15 cellular contexts compared by ENCODE assay signal in genomic region chr2:54549912-54550518, GRCh38.
A peak's percentile ranks its signal among the peaks of the same experiment; 100 is the strongest.
DNase-seq lines count a peak whose midpoint lies in the region; ATAC-seq and TF ChIP-seq lines count a peak whose summit lies in the region.
"Had no signal": no experiment of that assay in that cellular context is flagged by ENCODE, and none has a peak within 500 bp of the region (broad histone marks: within the 10 kb centered on the region; RNA-seq: fewer than 3 reads in every experiment).

No MANE protein-coding gene starts in this region.

- H3K9me3 ChIP-seq in MM.1S (replicated peaks; ENCODE audit: insufficient read depth, low read length) (no peaks in the 10 kb centered on the region), transverse colon (no peaks in the 10 kb centered on the region)

- peaks cover 3% of the 10 kb centered on the region for H3K4me1 Mint-ChIP-seq in stimulated activated effector memory CD8-positive, alpha-beta T cell treated with anti-CD3 and anti-CD28 coated beads, Interleukin-12 subunit alpha, Interleukin-12 subunit beta, amount 100 ng/mL, for 72 hours
- peaks cover 40% of the 10 kb centered on the region for H3K4me1 Mint-ChIP-seq in type B pancreatic cell (ENCODE audit: unreplicated experiment)

- no peak for TF ChIP-seq EP300 in transverse colon (IDR thresholded peaks at IDR 0.05; ENCODE audit: low read depth)

- 50 to 55% methylated on average over 1 to 4 of the region's 4 CpGs for WGBS in transverse colon (ENCODE audit: low coverage in 1 of 2), 2 donors

- no peaks in the 10 kb centered on the region for H3K36me3 Mint-ChIP-seq in stimulated activated effector memory CD8-positive, alpha-beta T cell treated with anti-CD3 and anti-CD28 coated beads, Interleukin-12 subunit alpha, Interleukin-12 subunit beta, amount 100 ng/mL, for 72 hours
- H3K36me3 Mint-ChIP-seq in type B pancreatic cell, result peaks cover 4% of the 10 kb centered on the region

- no peak overlapping the region for H2AFZ ChIP-seq in MM.1S (ENCODE audit: low read length)

- peaks cover 13% of the 10 kb centered on the region for H3K79me2 ChIP-seq in MM.1S (ENCODE audit: low read length)

- H3K4me1 ChIP-seq in MM.1S (ENCODE audit: low read length) (peaks cover 45% of the 10 kb centered on the region), transverse colon (peaks cover 39 to 76% (median 53%) of the 10 kb centered on the region in 4 donors)

- intact Hi-C loops in left colon (cut with DNase I, micrococcal nuclease) (no loop called here), transverse colon (cut with DNase I; ENCODE audit: low total_unique reads) (no loop called here)

- peaks cover 25% of the 10 kb centered on the region for H3F3A ChIP-seq in MM.1S (ENCODE audit: insufficient read depth, low read length)

- H3K4me3 ChIP-seq in MM.1S (ENCODE audit: low read length) (0 out of 2 replicates have a peak overlapping the region, but pooled peaks have one; percentile 6), transverse colon (no peak overlapping the region)
- H3K4me3 ChIP-seq: lung had no signal

- H3K9me3 Mint-ChIP-seq in stimulated activated effector memory CD8-positive, alpha-beta T cell treated with anti-CD3 and anti-CD28 coated beads, Interleukin-12 subunit alpha, Interleukin-12 subunit beta, amount 100 ng/mL, for 72 hours, result no peaks in the 10 kb centered on the region
- no peaks in the 10 kb centered on the region for H3K9me3 Mint-ChIP-seq in type B pancreatic cell
- H3K9me3 Mint-ChIP-seq: nephron progenitor cell had no signal

- no peaks in the 10 kb centered on the region for H3K9me2 ChIP-seq in MM.1S (replicated peaks; ENCODE audit: insufficient read depth, low read length)

- no peak overlapping the region for H3K27ac Mint-ChIP-seq in stimulated activated effector memory CD8-positive, alpha-beta T cell treated with anti-CD3 and anti-CD28 coated beads, Interleukin-12 subunit alpha, Interleukin-12 subunit beta, amount 100 ng/mL, for 72 hours
- no peak overlapping the region for H3K27ac Mint-ChIP-seq in type B pancreatic cell
- H3K27ac Mint-ChIP-seq: activated naive CD8-positive, alpha-beta T cell; nephron progenitor cell had no signal

- H3K27ac ChIP-seq in MM.1S (ENCODE audit: low read length) (peak overlapping the region; percentile 80; the same call in 1 of the 2 replicates), transverse colon (peak overlapping the region; percentile 56 to 80 (median 70))

- H3K27me3 ChIP-seq in MM.1S (replicated peaks; ENCODE audit: insufficient read depth, low read length) (no peaks in the 10 kb centered on the region), transverse colon (no peaks in the 10 kb centered on the region)

- peak overlapping the region; percentile 69 for H3K4me2 ChIP-seq in MM.1S (ENCODE audit: low read depth, low read length)

- H3K4me3 Mint-ChIP-seq in stimulated activated effector memory CD8-positive, alpha-beta T cell treated with anti-CD3 and anti-CD28 coated beads, Interleukin-12 subunit alpha, Interleukin-12 subunit beta, amount 100 ng/mL, for 72 hours, result no peak overlapping the region
- H3K4me3 Mint-ChIP-seq in type B pancreatic cell, result no peak overlapping the region
- H3K4me3 Mint-ChIP-seq: activated naive CD8-positive, alpha-beta T cell; nephron progenitor cell had no signal

- no peak for TF ChIP-seq CTCF in MM.1S (IDR thresholded peaks at IDR 0.05; ENCODE audit: low read length)
- TF ChIP-seq CTCF in transverse colon (IDR thresholded peaks at IDR 0.05), result no peak
- no peak for TF ChIP-seq CTCF in type B pancreatic cell (conservative IDR thresholded peaks at IDR 0.05)

- peak; percentile 31 for TF ChIP-seq POLR2A in transverse colon (IDR thresholded peaks at IDR 0.05)

- no peaks in the 10 kb centered on the region for H4K20me1 ChIP-seq in MM.1S (ENCODE audit: insufficient read depth, low read length)

- no peaks in the 10 kb centered on the region for H3K27me3 Mint-ChIP-seq in type B pancreatic cell
- H3K27me3 Mint-ChIP-seq: activated naive CD8-positive, alpha-beta T cell had no signal

- no peak for DNase-seq in MM.1S
- DNase-seq in cerebellum (ENCODE audit: low spot score), result peak; percentile 39
- DNase-seq in left colon, result peak; percentile 82 to 88
- DNase-seq in transverse colon, result peak; percentile 80
- no peak for DNase-seq in stimulated activated effector memory CD8-positive, alpha-beta T cell treated with anti-CD3 and anti-CD28 coated beads, Interleukin-12 subunit alpha, Interleukin-12 subunit beta, amount 100 ng/mL, for 72 hours (ENCODE audit: low spot score in 2 of 2)
- DNase-seq in type B pancreatic cell (ENCODE audit: extremely low spot score, unreplicated experiment), result no peak
- DNase-seq: activated CD4-positive, alpha-beta T cell treated with anti-CD3 and anti-CD28 coated beads, Interleukin-2, amount 50 U/mL, for 4 hours; activated T-cell treated with anti-CD3 and anti-CD28 coated beads, Interleukin-2, amount 50 U/mL, for 48 hours; DMS79 treated with DMSO at 0.1 percent for 48 hours; effector memory CD4-positive, alpha-beta T cell; NCI-H187; nephron progenitor cell had no signal

- H3K9ac ChIP-seq in MM.1S (ENCODE audit: low read length), result no peak overlapping the region

- ATAC-seq in left colon, result peak; percentile 80
- no peak for ATAC-seq in stimulated activated effector memory CD8-positive, alpha-beta T cell treated with anti-CD3 and anti-CD28 coated beads, Interleukin-12 subunit alpha, Interleukin-12 subunit beta, amount 100 ng/mL, for 72 hours
- ATAC-seq in esophagus mucosa, result no peak

- in situ Hi-C loops in transverse colon (cut with MboI; ENCODE audit: low pct_ligation_motif_present in 1 of 4, low pct_unique_long_range_greater_than_20kb in 1 of 4, low sequenced_read_pairs in 3 of 4), result no loop called here

- no peaks in the 10 kb centered on the region for H3K36me3 ChIP-seq in MM.1S (replicated peaks; ENCODE audit: insufficient read depth, low read length)
- no peaks in the 10 kb centered on the region for H3K36me3 ChIP-seq in transverse colon

Comparison
In these comparisons a context has a peak if more than half of its experiments do, and no peak if none do; other contexts are left out.
1. DNase-seq: peak in cerebellum (single experiment), left colon (2 of 2) and transverse colon (single experiment); none in MM.1S (single experiment), stimulated activated effector memory CD8-positive, alpha-beta T cell treated with anti-CD3 and anti-CD28 coated beads, Interleukin-12 subunit alpha, Interleukin-12 subunit beta, amount 100 ng/mL, for 72 hours (0 of 2) and type B pancreatic cell (single experiment).